In genomic region chr15:64906402-64906801, GRCh38 we compare ENCODE assay signal across 23 cellular contexts. TPM values are rescaled to one million over a fixed set of nuclear protein-coding genes. Genes with fewer than 3 reads are reported as not detected.
DNase-seq lines count a peak whose midpoint lies in the region; TF ChIP-seq lines count a peak whose summit lies in the region.
"Had no signal": no experiment of that assay in that cellular context is flagged by ENCODE, and none has a peak within 500 bp of the region (broad histone marks: within the 10 kb centered on the region; RNA-seq: fewer than 3 reads in every experiment).

No MANE protein-coding gene starts in this region.

- H3K27me3 ChIP-seq in left ventricle myocardium inferior (ENCODE audit: low read depth): peaks cover 15% of the 10 kb centered on the region
- H3K27me3 ChIP-seq in right atrium auricular region: no peaks in the 10 kb centered on the region
- H3K27me3 ChIP-seq in endodermal cell (ENCODE audit: control insufficient read depth, insufficient read depth, low read length, poor library complexity, severe bottlenecking): peaks cover 5% of the 10 kb centered on the region
- peaks cover 0 to 2% (median 1%) of the 10 kb centered on the region in 3 donors for H3K27me3 ChIP-seq in stomach
- H3K27me3 ChIP-seq: BE2C had no signal

- TF ChIP-seq POLR2A in NB4 (IDR thresholded peaks at IDR 0.05; ENCODE audit: extremely low read depth, insufficient read length) (no peak), stomach (IDR thresholded peaks at IDR 0.05) (no peak)

- H3K9ac ChIP-seq in endodermal cell (ENCODE audit: extremely low read depth, low read length, poor library complexity, severe bottlenecking): no peak overlapping the region

- H3K4me3 ChIP-seq in left ventricle myocardium inferior: no peak overlapping the region
- H3K4me3 ChIP-seq in right atrium auricular region: no peak overlapping the region
- no peak overlapping the region for H3K4me3 ChIP-seq in NB4 (ENCODE audit: low read depth, low read length)
- no peak overlapping the region for H3K4me3 ChIP-seq in endodermal cell (ENCODE audit: low read length)
- no peak overlapping the region for H3K4me3 ChIP-seq in stomach
- H3K4me3 ChIP-seq: A549; BLaER1 treated with 17β-estradiol and CSF1 and Interleukin-3, amounts not matched to agents 10 nM and 100 nM; GM12878; GM23338; HAP-1 had no signal

- TF ChIP-seq EP300 in stomach (IDR thresholded peaks at IDR 0.05): no peak

- no peaks in the 10 kb centered on the region for H3K36me3 Mint-ChIP-seq in endodermal cell (ENCODE audit: low read depth)
- H3K36me3 Mint-ChIP-seq: CD8-positive, alpha-beta memory T cell had no signal

- H3K27ac Mint-ChIP-seq in endodermal cell: no peak overlapping the region
- H3K27ac Mint-ChIP-seq: CD4-positive, alpha-beta T cell; GM23338 had no signal

- H3K4me1 Mint-ChIP-seq in endodermal cell: peaks cover 14% of the 10 kb centered on the region

- no peak overlapping the region for H3K4me3 Mint-ChIP-seq in endodermal cell
- H3K4me3 Mint-ChIP-seq: CD4-positive, alpha-beta T cell had no signal

- TF ChIP-seq CTCF in left ventricle myocardium inferior (IDR thresholded peaks at IDR 0.05; ENCODE audit: borderline replicate concordance) (no peak), right atrium auricular region (IDR thresholded peaks at IDR 0.05) (no peak), NB4 (IDR thresholded peaks at IDR 0.05; ENCODE audit: low read depth, low read length) (no peak), endodermal cell (conservative IDR thresholded peaks at IDR 0.05) (no peak), stomach (IDR thresholded peaks at IDR 0.05) (no peak)

- peak; percentile 3 for DNase-seq in left ventricle myocardium inferior
- DNase-seq in right atrium auricular region (ENCODE audit: low spot score): no peak
- DNase-seq in NB4 (ENCODE audit: low read depth): peak; percentile 13
- DNase-seq in endodermal cell: peak; percentile 28
- peak; percentile 14 for DNase-seq in posterior vena cava (ENCODE audit: low spot score)
- DNase-seq in stomach: no peak
- DNase-seq in NCI-H524 treated with DMSO at 0.1 percent for 48 hours (lab: John Stamatoyannopoulos, UW): no peak
- DNase-seq in NCI-H82 (lab: John Stamatoyannopoulos, UW): no peak
- DNase-seq: 8988T; ACHN; AML-193; BE2C; CD4-positive, alpha-beta T cell; CD8-positive, alpha-beta memory T cell; DMS 273 treated with DMSO at 0.1 percent for 48 hours; DMS79; EL; GDM1 had no signal

- intact Hi-C loops in left ventricle myocardium inferior (cut with micrococcal nuclease): loop anchor here (5.0 kb wide), 1 partner anchor 174 kb away; no protein-coding TSS in a partner anchor
- intact Hi-C loops in posterior vena cava (cut with DNase I): loop anchor here in 1 of 2 donors (5.0 kb wide), 1 partner anchor 169 kb away; no protein-coding TSS in a partner anchor
- intact Hi-C loops in stomach (cut with DNase I; ENCODE audit: low total_unique reads): loop anchor here (5.0 to 10.0 kb wide), 2 partner anchors 52 to 174 kb away; no protein-coding TSS in a partner anchor

- H3K27ac ChIP-seq in left ventricle myocardium inferior (replicated peaks) (no peak overlapping the region), right atrium auricular region (no peak overlapping the region), endodermal cell (ENCODE audit: low read depth, low read length) (no peak overlapping the region), stomach (no peak overlapping the region)
- H3K27ac ChIP-seq: A549; BLaER1 treated with 17β-estradiol and CSF1 and Interleukin-3, amounts not matched to agents 10 nM and 100 nM had no signal

- H3K9me3 Mint-ChIP-seq in endodermal cell: peaks cover 23% of the 10 kb centered on the region
- H3K9me3 Mint-ChIP-seq: CD4-positive, alpha-beta T cell; CD8-positive, alpha-beta memory T cell had no signal

- H3K4me1 ChIP-seq in left ventricle myocardium inferior: peaks cover 10% of the 10 kb centered on the region
- peaks cover 0 to 14% of the 10 kb centered on the region in 2 donors for H3K4me1 ChIP-seq in right atrium auricular region
- H3K4me1 ChIP-seq in endodermal cell (ENCODE audit: control insufficient read depth, insufficient read depth, low read length): no peaks in the 10 kb centered on the region
- H3K4me1 ChIP-seq in stomach: peaks cover 5 to 20% (median 13%) of the 10 kb centered on the region in 4 donors
- H3K4me1 ChIP-seq: BE2C had no signal

- H3K36me3 ChIP-seq in left ventricle myocardium inferior: no peaks in the 10 kb centered on the region
- no peaks in the 10 kb centered on the region for H3K36me3 ChIP-seq in right atrium auricular region
- no peaks in the 10 kb centered on the region for H3K36me3 ChIP-seq in endodermal cell (ENCODE audit: control insufficient read depth, insufficient read depth, low read length)
- H3K36me3 ChIP-seq in stomach: no peaks in the 10 kb centered on the region
- H3K36me3 ChIP-seq: BE2C, HAP-1 had no signal

- WGBS in endodermal cell (ENCODE audit: insufficient coverage in 1 of 2, insufficient read length in 1 of 2), 2 experiments: 96 to 100% methylated on average over 1 to 3 of the region's 3 CpGs
- 91 to 97% (median 97%) methylated on average over 3 of the region's 3 CpGs for WGBS in stomach, 5 donors

- peaks cover 37% of the 10 kb centered on the region for H3K27me3 Mint-ChIP-seq in endodermal cell (ENCODE audit: insufficient read depth)

- H3K9me3 ChIP-seq in left ventricle myocardium inferior (replicated peaks): peaks cover 5% of the 10 kb centered on the region
- H3K9me3 ChIP-seq in right atrium auricular region: peaks cover 1 to 5% of the 10 kb centered on the region in 2 donors
- H3K9me3 ChIP-seq in endodermal cell (ENCODE audit: control insufficient read depth, low read length): peaks cover 22% of the 10 kb centered on the region
- peaks cover 2 to 5% (median 3%) of the 10 kb centered on the region in 4 donors for H3K9me3 ChIP-seq in stomach
- H3K9me3 ChIP-seq: BE2C had no signal

RNA-seq across cellular contexts. Expression of gene ANKDD1A, which starts 5.3 kb away (rescaled TPM):
- 1.8 TPM for total RNA-seq in left ventricle myocardium inferior
- 1 to 10 TPM in 1 of 2 donors, under 1 TPM in 1; 0.96 to 2.2 TPM for total RNA-seq in right atrium auricular region
- total RNA-seq in endodermal cell: 10 to 100 TPM; 22.5 to 30.0 TPM
- polyA plus RNA-seq in endodermal cell (2013, experiment 1 of 2): 6.2 TPM
- polyA plus RNA-seq in endodermal cell (2013, experiment 2 of 2): 8.7 TPM
- total RNA-seq in posterior vena cava: 10 to 100 TPM; 17.1 to 25.1 TPM
- total RNA-seq in stomach: 10 to 100 TPM in 2 of 5 donors, 1 to 10 TPM in 3; 4.0 to 43.8 (median 9.2) TPM
- polyA plus RNA-seq in stomach: 1 to 10 TPM; 1.5 to 2.7 (median 1.7) TPM

Comparison
In these comparisons a context has a peak if more than half of its experiments do, and no peak if none do; other contexts are left out.
1. DNase-seq: peak in left ventricle myocardium inferior (single experiment), NB4 (single experiment), endodermal cell (single experiment) and posterior vena cava (single experiment); none in right atrium auricular region (single experiment), stomach (single experiment), NCI-H524 treated with DMSO at 0.1 percent for 48 hours (single experiment) and NCI-H82 (single experiment).